ENCODE assay signal across 8 cellular contexts in the genomic region with DNA sequence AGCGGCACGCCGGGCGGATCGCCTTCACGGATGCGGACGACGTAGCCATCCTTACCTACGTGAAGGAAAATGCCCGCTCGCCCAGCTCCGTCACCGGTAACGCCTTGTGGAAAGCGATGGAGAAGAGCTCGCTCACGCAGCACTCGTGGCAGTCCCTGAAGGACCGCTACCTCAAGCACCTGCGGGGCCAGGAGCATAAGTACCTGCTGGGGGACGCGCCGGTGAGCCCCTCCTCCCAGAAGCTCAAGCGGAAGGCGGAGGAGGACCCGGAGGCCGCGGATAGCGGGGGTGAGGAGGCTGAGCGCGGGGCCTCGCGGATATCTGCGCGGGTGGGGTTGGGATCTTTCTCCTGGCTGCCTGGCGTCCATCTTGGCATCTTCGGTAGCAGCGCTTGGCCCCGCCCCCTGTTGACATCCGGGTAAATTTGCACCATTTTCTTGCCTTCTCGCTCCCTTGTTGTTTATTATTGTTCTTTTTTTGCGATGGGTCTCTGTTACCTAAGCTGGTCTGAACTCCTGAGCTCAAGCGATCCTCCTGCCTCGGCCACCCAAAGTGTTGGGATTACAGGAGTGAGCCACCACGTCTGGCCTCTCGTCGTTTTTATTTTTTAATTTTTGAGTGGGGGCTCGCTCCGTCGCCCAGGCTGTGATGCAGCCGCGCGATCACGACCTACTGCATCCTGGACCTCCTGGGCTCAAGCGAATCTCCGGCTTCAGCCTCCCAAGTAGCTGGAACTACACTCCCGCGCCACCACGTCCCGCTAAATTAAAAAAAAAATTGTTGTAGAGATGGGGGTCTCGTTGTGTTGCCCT. TPM values are rescaled to one million over a fixed set of nuclear protein-coding genes. Genes with fewer than 3 reads are reported as not detected.
DNase-seq lines count a peak whose midpoint lies in the region; ATAC-seq and TF ChIP-seq lines count a peak whose summit lies in the region.

No MANE protein-coding gene starts in this region.

- H3K4me3 ChIP-seq in DOHH2 (ENCODE audit: low read length) = peak overlapping the region; percentile 88
- H3K4me3 ChIP-seq in KMS-11 (IDR thresholded peaks at IDR 0.05; ENCODE audit: insufficient read depth, low read depth, low read length) = peak overlapping the region; percentile 4
- peak overlapping the region; percentile 95 for H3K4me3 ChIP-seq in neuron (ENCODE audit: low read length)

- no peaks in the 10 kb centered on the region for H3K9me2 ChIP-seq in DOHH2 (replicated peaks; ENCODE audit: control insufficient read depth, low read length)

- peak; percentile 33 for ATAC-seq in GM21737 (IDR thresholded peaks at IDR 0.05; ENCODE audit: unreplicated experiment)
- ATAC-seq in foreskin keratinocyte = peak; percentile 49

- H3K9ac ChIP-seq in KMS-11 = peak overlapping the region; percentile 91

- H3K9me3 ChIP-seq in DOHH2 (ENCODE audit: control insufficient read depth, insufficient read depth, low read length) = no peaks in the 10 kb centered on the region
- peaks cover 3% of the 10 kb centered on the region for H3K9me3 ChIP-seq in neuron (ENCODE audit: low read length)

- no peak for TF ChIP-seq CTCF in DOHH2 (IDR thresholded peaks at IDR 0.05; ENCODE audit: low read depth, low read length, poor library complexity, severe bottlenecking)
- 0 out of 2 replicates have a peak, but pooled peaks have one; percentile 8 for TF ChIP-seq CTCF in KMS-11 (conservative IDR thresholded peaks at IDR 0.05; ENCODE audit: low read depth, low read length)
- no peak for TF ChIP-seq CTCF in foreskin keratinocyte (conservative IDR thresholded peaks at IDR 0.05)

- H3K27me3 ChIP-seq in DOHH2 (ENCODE audit: control insufficient read depth, low read length) (no peaks in the 10 kb centered on the region), KMS-11 (ENCODE audit: insufficient read depth, low read depth) (no peaks in the 10 kb centered on the region), foreskin keratinocyte (no peaks in the 10 kb centered on the region), neuron (ENCODE audit: insufficient read depth, low read length) (no peaks in the 10 kb centered on the region)

- H3K79me2 ChIP-seq in DOHH2 (ENCODE audit: control insufficient read depth, low read length) (peaks cover 98% of the 10 kb centered on the region), KMS-11 (ENCODE audit: insufficient read depth, low read depth) (peaks cover 95% of the 10 kb centered on the region)

- peak; percentile 87 for DNase-seq in activated gamma-delta T cell treated with Interleukin-2 at 50 U/mL for 16 hours
- DNase-seq in foreskin keratinocyte = peak; percentile 47 to 72
- DNase-seq in stromal cell of bone marrow (ENCODE audit: low read depth) = peak; percentile 54

- H3K4me1 ChIP-seq in DOHH2 (ENCODE audit: control insufficient read depth, low read length) (peaks cover 59% of the 10 kb centered on the region), KMS-11 (ENCODE audit: low read depth, poor library complexity, severe bottlenecking) (peaks cover 61% of the 10 kb centered on the region), foreskin keratinocyte (peaks cover 12% of the 10 kb centered on the region), neuron (ENCODE audit: insufficient read depth, low read length) (peaks cover 30% of the 10 kb centered on the region)

- peak overlapping the region; percentile 59 for H2AFZ ChIP-seq in KMS-11 (ENCODE audit: low read depth)
- peak overlapping the region; percentile 53 for H2AFZ ChIP-seq in neuron (ENCODE audit: low read depth, low read length)

- H3K36me3 ChIP-seq in DOHH2 (ENCODE audit: control insufficient read depth, low read length) = peaks cover 68% of the 10 kb centered on the region
- peaks cover 3% of the 10 kb centered on the region; the same call in 1 of the 2 replicates for H3K36me3 ChIP-seq in KMS-11 (ENCODE audit: insufficient read depth)
- H3K36me3 ChIP-seq in neuron (ENCODE audit: insufficient read depth, low read length) = peaks cover 30% of the 10 kb centered on the region

- peaks cover 8% of the 10 kb centered on the region; the same call in 1 of the 2 replicates for H3F3A ChIP-seq in DOHH2 (ENCODE audit: control insufficient read depth, insufficient read depth)

- peak; percentile 64 for TF ChIP-seq POLR2A in Raji (IDR thresholded peaks at IDR 0.05; ENCODE audit: insufficient read depth, low read depth, low read length)

- H4K20me1 ChIP-seq in DOHH2 (ENCODE audit: control insufficient read depth, insufficient read depth, low read depth, low read length) (peaks cover 38% of the 10 kb centered on the region), KMS-11 (ENCODE audit: insufficient read depth) (peaks cover 17% of the 10 kb centered on the region; the same call in 1 of the 2 replicates)

- H3K4me2 ChIP-seq in DOHH2 (ENCODE audit: low read length) = peak overlapping the region; percentile 75
- H3K4me2 ChIP-seq in KMS-11 = peak overlapping the region; percentile 98

- H3K27ac ChIP-seq in DOHH2 (ENCODE audit: low read depth, low read length) = peak overlapping the region; percentile 82
- peak overlapping the region; percentile 77 for H3K27ac ChIP-seq in KMS-11
- H3K27ac ChIP-seq in foreskin keratinocyte = peak overlapping the region; percentile 82

RNA-seq across cellular contexts. Expression of a gene that starts 0.9 kb away (rescaled TPM):
- total RNA-seq in foreskin keratinocyte = 30.0 and 31.7 TPM in 2 replicates
- 23.8 and 25.2 TPM in 2 replicates for polyA plus RNA-seq in foreskin keratinocyte

RNA-seq across cellular contexts. Expression of a gene that starts 1.0 kb away (rescaled TPM):
- total RNA-seq in foreskin keratinocyte = 193 and 200 TPM in 2 replicates
- 144 and 166 TPM in 2 replicates for polyA plus RNA-seq in foreskin keratinocyte

RNA-seq across cellular contexts. Expression of a gene that starts 25.4 kb away (rescaled TPM):
- 40.7 and 41.7 TPM in 2 replicates for total RNA-seq in foreskin keratinocyte
- polyA plus RNA-seq in foreskin keratinocyte = 18.5 and 21.0 TPM in 2 replicates

RNA-seq across cellular contexts. Expression of a gene that starts 28.3 kb away (rescaled TPM):
- not detected in 2 replicates for total RNA-seq in foreskin keratinocyte
- not detected in 2 replicates for polyA plus RNA-seq in foreskin keratinocyte

RNA-seq across cellular contexts. Expression of a gene that starts 52.8 kb away (rescaled TPM):
- not detected in 2 replicates for total RNA-seq in foreskin keratinocyte
- polyA plus RNA-seq in foreskin keratinocyte = not detected in 2 replicates

Comparison
In these comparisons a context has a peak if more than half of its experiments do, and no peak if none do; other contexts are left out.
1. Peak in every context shown above with its lines: DNase-seq, ATAC-seq, H3K4me3 ChIP-seq and H3K27ac ChIP-seq.
2. H3K4me3 ChIP-seq: peak in every context shown above with its lines; median percentile 95 in neuron; 88 in DOHH2; 4 in KMS-11.